Comparison of ENCODE assay signal across 13 cellular contexts in genomic region chr1:150543500-150544143, GRCh38. TPM values are rescaled to one million over a fixed set of nuclear protein-coding genes. Genes with fewer than 3 reads are reported as not detected.
DNase-seq lines count a peak whose midpoint lies in the region; ATAC-seq, FAIRE-seq and TF ChIP-seq lines count a peak whose summit lies in the region.
"Had no signal": no experiment of that assay in that cellular context is flagged by ENCODE, and none has a peak within 500 bp of the region (broad histone marks: within the 10 kb centered on the region; RNA-seq: fewer than 3 reads in every experiment).

No MANE protein-coding gene starts in this region.

- 85% methylated on average over 13 of the region's 13 CpGs for WGBS in K562 (ENCODE audit: insufficient coverage, low coverage, missing lambda C conversion rate)

- H3K4me3 ChIP-seq in AG10803 (ENCODE audit: low read length) (no peak overlapping the region), K562 (no peak overlapping the region), lower lobe of right lung (no peak overlapping the region)
- H3K4me3 ChIP-seq: coronary artery, testis had no signal

- ATAC-seq in K562: no peak
- ATAC-seq in lower lobe of right lung: peak; percentile 38 to 46
- ATAC-seq: Panc1 had no signal

- intact Hi-C loops in K562 (cut with micrococcal nuclease) (loop anchor here (10.0 kb wide), 1 partner anchor 179 kb away; the partner anchor contains the start of gene RPRD2), lower lobe of right lung (cut with DNase I) (no loop called here)
- intact Hi-C loops in activated T-helper 2 cell treated with anti-CD3 and anti-CD28 coated beads, Interferon-gamma antibody, Interleukin-2, Interleukin-4, amounts not matched to agents 10 μg/mL and 5 μg/mL and 100 μg/mL, durations not matched to agents 14 hours and 24 hours and 36 hours (cut with micrococcal nuclease): no loop called here
- intact Hi-C loops in activated naive CD4-positive, alpha-beta T cell treated with anti-CD3 and anti-CD28 coated beads for 36 hours (cut with micrococcal nuclease): no loop called here

- no peak for TF ChIP-seq EP300 in K562 (IDR thresholded peaks at IDR 0.05; ENCODE audit: low read length)

- peak; percentile 65 for DNase-seq in AG10803 (ENCODE audit: low read depth)
- DNase-seq in NCI-H1930 (lab: John Stamatoyannopoulos, UW): peak; percentile 79 to 87
- DNase-seq in K562 (ENCODE audit: extremely low read depth in 1 of 4, low spot score in 3 of 4): peak in 1 of 4 experiments; percentile 22
- DNase-seq in lower lobe of right lung: no peak
- DNase-seq in activated T-helper 2 cell treated with anti-CD3 and anti-CD28 coated beads, Interferon-gamma antibody, Interleukin-2, Interleukin-4, amounts not matched to agents 10 μg/mL and 5 μg/mL and 100 μg/mL, durations not matched to agents 14 hours and 24 hours and 36 hours (ENCODE audit: low spot score): no peak
- no peak for DNase-seq in dermis blood vessel endothelial cell
- DNase-seq in activated naive CD4-positive, alpha-beta T cell treated with anti-CD3 and anti-CD28 coated beads for 36 hours: no peak
- DNase-seq in activated CD4-positive, alpha-beta T cell treated with anti-CD3 and anti-CD28 coated beads for 48 hours: no peak
- DNase-seq: testis had no signal

- H3K4me3 Mint-ChIP-seq in activated T-helper 2 cell treated with anti-CD3 and anti-CD28 coated beads, Interferon-gamma antibody, Interleukin-2, Interleukin-4, amounts not matched to agents 10 μg/mL and 5 μg/mL and 100 μg/mL, durations not matched to agents 14 hours and 24 hours and 36 hours (ENCODE audit: low read depth): no peak overlapping the region
- H3K4me3 Mint-ChIP-seq in activated naive CD4-positive, alpha-beta T cell treated with anti-CD3 and anti-CD28 coated beads for 36 hours: no peak overlapping the region
- H3K4me3 Mint-ChIP-seq: nephron had no signal

- in situ Hi-C loops in K562 (cut with MboI): no loop called here

- H3K36me3 ChIP-seq in K562 (ENCODE audit: control insufficient read depth, insufficient read depth, low read length) (no peaks in the 10 kb centered on the region), lower lobe of right lung (no peaks in the 10 kb centered on the region)

- no peak for FAIRE-seq in K562 (lab: Jason Lieb, UNC)

- BruUV-seq in K562 (replicated peaks; lab: Mats Ljungman, UMichigan): no TSS peak

- H3K27ac ChIP-seq in K562 (ENCODE audit: extremely low read depth, low read depth, low read length) (peak overlapping the region; percentile 87), lower lobe of right lung (no peak overlapping the region)
- H3K27ac ChIP-seq: testis, VCaP had no signal

- TF ChIP-seq CTCF in AG10803 (conservative IDR thresholded peaks at IDR 0.05; ENCODE audit: low read length) (no peak), K562 (IDR thresholded peaks at IDR 0.05 in 2 of 3, conservative IDR thresholded peaks at IDR 0.05 in 1 of 3; ENCODE audit: insufficient read depth in 2 of 3, low read depth in 1 of 3, low read length in 3 of 3) (no peak), lower lobe of right lung (IDR thresholded peaks at IDR 0.05) (no peak)

- no peak overlapping the region for H3K4me2 ChIP-seq in K562 (ENCODE audit: insufficient read depth, low read length)

- CTCF ChIA-PET in K562 (lab: Yijun Ruan, JAX; ENCODE audit: low intra/inter-chr PET ratio): no interaction called here
- CTCF ChIA-PET in activated naive CD4-positive, alpha-beta T cell treated with anti-CD3 and anti-CD28 coated beads for 36 hours (lab: Charles Lee): interaction anchor here (3.4 kb wide), 1 partner anchor 11 kb away, joined by 14 read pairs; no protein-coding TSS in a partner anchor

- peaks cover 19% of the 10 kb centered on the region for H3K79me2 ChIP-seq in K562 (ENCODE audit: control insufficient read depth, insufficient read depth, low read length)

- no peaks in the 10 kb centered on the region for H3K9me1 ChIP-seq in K562 (ENCODE audit: control insufficient read depth, insufficient read depth, low read length)

- no peak overlapping the region for H3K27ac Mint-ChIP-seq in activated T-helper 2 cell treated with anti-CD3 and anti-CD28 coated beads, Interferon-gamma antibody, Interleukin-2, Interleukin-4, amounts not matched to agents 10 μg/mL and 5 μg/mL and 100 μg/mL, durations not matched to agents 14 hours and 24 hours and 36 hours
- H3K27ac Mint-ChIP-seq in activated naive CD4-positive, alpha-beta T cell treated with anti-CD3 and anti-CD28 coated beads for 36 hours: no peak overlapping the region
- H3K27ac Mint-ChIP-seq: nephron had no signal

- no peaks in the 10 kb centered on the region for H3K36me3 Mint-ChIP-seq in activated T-helper 2 cell treated with anti-CD3 and anti-CD28 coated beads, Interferon-gamma antibody, Interleukin-2, Interleukin-4, amounts not matched to agents 10 μg/mL and 5 μg/mL and 100 μg/mL, durations not matched to agents 14 hours and 24 hours and 36 hours (ENCODE audit: low read depth)
- H3K36me3 Mint-ChIP-seq in activated naive CD4-positive, alpha-beta T cell treated with anti-CD3 and anti-CD28 coated beads for 36 hours (ENCODE audit: low read depth): no peaks in the 10 kb centered on the region

- H3K9me3 ChIP-seq in K562 (replicated peaks; ENCODE audit: control insufficient read depth, insufficient read depth, low read depth, low read length) (no peaks in the 10 kb centered on the region), lower lobe of right lung (no peaks in the 10 kb centered on the region)
- H3K9me3 ChIP-seq: testis had no signal

- H3K27me3 ChIP-seq in K562 (ENCODE audit: control insufficient read depth in 2 of 2, insufficient read depth in 2 of 2, low read length in 2 of 2) (no peaks in the 10 kb centered on the region), lower lobe of right lung (ENCODE audit: low read depth) (no peaks in the 10 kb centered on the region)
- H3K27me3 ChIP-seq: testis had no signal

- H4K20me1 ChIP-seq in K562 (replicated peaks; ENCODE audit: control insufficient read depth, insufficient read depth, low read length): no peaks in the 10 kb centered on the region

- TF ChIP-seq POLR2A in K562 (conservative IDR thresholded peaks at IDR 0.05): no peak

- H3K4me1 Mint-ChIP-seq in activated T-helper 2 cell treated with anti-CD3 and anti-CD28 coated beads, Interferon-gamma antibody, Interleukin-2, Interleukin-4, amounts not matched to agents 10 μg/mL and 5 μg/mL and 100 μg/mL, durations not matched to agents 14 hours and 24 hours and 36 hours (ENCODE audit: low read depth): peaks cover 6% of the 10 kb centered on the region
- peaks cover 3% of the 10 kb centered on the region for H3K4me1 Mint-ChIP-seq in activated naive CD4-positive, alpha-beta T cell treated with anti-CD3 and anti-CD28 coated beads for 36 hours (ENCODE audit: low read depth)
- H3K4me1 Mint-ChIP-seq: nephron had no signal

- peaks cover 15% of the 10 kb centered on the region for H3K27me3 Mint-ChIP-seq in activated T-helper 2 cell treated with anti-CD3 and anti-CD28 coated beads, Interferon-gamma antibody, Interleukin-2, Interleukin-4, amounts not matched to agents 10 μg/mL and 5 μg/mL and 100 μg/mL, durations not matched to agents 14 hours and 24 hours and 36 hours (ENCODE audit: low read depth)
- peaks cover 13% of the 10 kb centered on the region for H3K27me3 Mint-ChIP-seq in activated naive CD4-positive, alpha-beta T cell treated with anti-CD3 and anti-CD28 coated beads for 36 hours (ENCODE audit: low read depth)

- POLR2A ChIA-PET in K562 (lab: Yijun Ruan, JAX): interaction anchor here (0.7 to 8.9 kb wide), 4 partner anchors 9 to 27 kb away, joined by 3 to 53 read pairs (median 11); partner anchors contain the start of gene FALEC

- TF ChIP-seq RAD21 in K562 (CRISPR knock-in tag; conservative IDR thresholded peaks at IDR 0.05 in 1 of 2, IDR thresholded peaks at IDR 0.05 in 1 of 2): no peak

- H2AFZ ChIP-seq in K562 (ENCODE audit: low read depth, low read length): peak overlapping the region; percentile 63

- no peaks in the 10 kb centered on the region for H3K9me3 Mint-ChIP-seq in activated T-helper 2 cell treated with anti-CD3 and anti-CD28 coated beads, Interferon-gamma antibody, Interleukin-2, Interleukin-4, amounts not matched to agents 10 μg/mL and 5 μg/mL and 100 μg/mL, durations not matched to agents 14 hours and 24 hours and 36 hours
- no peaks in the 10 kb centered on the region for H3K9me3 Mint-ChIP-seq in activated naive CD4-positive, alpha-beta T cell treated with anti-CD3 and anti-CD28 coated beads for 36 hours
- H3K9me3 Mint-ChIP-seq: nephron had no signal

- H3K9ac ChIP-seq in K562 (ENCODE audit: insufficient read depth in 1 of 2, low read depth in 2 of 2, low read length in 2 of 2): peak overlapping the region; percentile 22 to 82; a peak in 2 of 4 replicates

- H3K4me1 ChIP-seq in K562 (replicated peaks in 1 of 2; ENCODE audit: control insufficient read depth in 2 of 2, insufficient read depth in 2 of 2, low read length in 2 of 2) (peaks cover 30 to 47% of the 10 kb centered on the region in 2 experiments), lower lobe of right lung (peaks cover 4% of the 10 kb centered on the region)
- H3K4me1 ChIP-seq: testis had no signal

RNA-seq across cellular contexts. Expression of gene ADAMTSL4, which starts 5.6 kb away (rescaled TPM):
- total RNA-seq in K562 (2011; cell fraction: chromatin; rRNA removed; ENCODE audit: low replicate concordance): 795 and 1,508 TPM in 2 replicates
- total RNA-seq in K562 (2011; cell fraction: nucleolus; rRNA removed): 712 and 761 TPM in 2 replicates
- total RNA-seq in K562 (2011; cell fraction: nucleoplasm; rRNA removed): 735 and 822 TPM in 2 replicates
- 35.6 and 43.6 TPM in 2 replicates for total RNA-seq in K562 (2014; rRNA removed)
- total RNA-seq in K562 (2014; rRNA removed; fragmentation: Illumina TruSeq; extraction: Trizol): 18.8 and 20.3 TPM in 2 replicates
- 22.8 and 25.5 TPM in 2 replicates for total RNA-seq in K562 (2015; rRNA removed; fragmentation: Illumina TruSeq; extraction: Trizol)
- total RNA-seq in K562 (2021): 163 and 212 TPM in 2 replicates
- 53.8 and 132 TPM in 2 replicates for polyA plus RNA-seq in K562 (2011; rRNA removed)
- polyA plus RNA-seq in K562 (2011; cell fraction: cytosol; rRNA removed): 68.7 and 73.2 TPM in 2 replicates
- polyA plus RNA-seq in K562 (2011; cell fraction: nucleus; rRNA removed): 800 and 1,003 TPM in 2 replicates
- polyA plus RNA-seq in K562 (2012): 127 and 192 TPM in 2 replicates
- polyA plus RNA-seq in K562 (2014; fragmentation: Illumina TruSeq; extraction: Trizol): 116 and 156 TPM in 2 replicates
- 10 to 100 TPM; 12.7 to 14.8 TPM for polyA plus RNA-seq in K562 (2014; fragmentation: Nextera tagmentation; extraction: Ambion mirVana)
- 104 and 137 TPM in 2 replicates for polyA plus RNA-seq in K562 (2014; rRNA removed)
- 23.6 and 31.1 TPM in 2 replicates for polyA minus RNA-seq in K562 (2011; rRNA and poly(A)+ RNA removed)
- 45.7 and 70.1 TPM in 2 replicates for polyA minus RNA-seq in K562 (2011; cell fraction: cytosol; rRNA and poly(A)+ RNA removed)
- 99.2 and 125 TPM in 2 replicates for polyA minus RNA-seq in K562 (2011; cell fraction: nucleus; rRNA and poly(A)+ RNA removed)
- 164 TPM for total RNA-seq in lower lobe of right lung
- total RNA-seq in activated T-helper 2 cell treated with anti-CD3 and anti-CD28 coated beads, Interferon-gamma antibody, Interleukin-2, Interleukin-4, amounts not matched to agents 10 μg/mL and 5 μg/mL and 100 μg/mL, durations not matched to agents 14 hours and 24 hours and 36 hours: 2.7 and 2.9 TPM in 2 replicates
- total RNA-seq in dermis blood vessel endothelial cell: 0.17 and 0.60 TPM in 2 replicates
- total RNA-seq in activated naive CD4-positive, alpha-beta T cell treated with anti-CD3 and anti-CD28 coated beads for 36 hours: 1 to 10 TPM; 1.3 to 2.0 TPM

RNA-seq across cellular contexts. Expression of gene FALEC, which starts 28.1 kb away (rescaled TPM):
- 0.95 and 3.3 TPM in 2 replicates for total RNA-seq in K562 (2011; cell fraction: chromatin; rRNA removed; ENCODE audit: low replicate concordance)
- total RNA-seq in K562 (2011; cell fraction: nucleolus; rRNA removed): 0.92 and 1.0 TPM in 2 replicates
- 1.8 and 2.4 TPM in 2 replicates for total RNA-seq in K562 (2011; cell fraction: nucleoplasm; rRNA removed)
- total RNA-seq in K562 (2014; rRNA removed) (0.33 and 1.8 TPM in 2 replicates), K562 (2014; rRNA removed; fragmentation: Illumina TruSeq; extraction: Trizol) (0.38 TPM in 1 of 2 replicates, not detected in the other), K562 (2015; rRNA removed; fragmentation: Illumina TruSeq; extraction: Trizol) (0.45 TPM in 1 of 2 replicates, not detected in the other), K562 (2021) (0.51 TPM in 1 of 2 replicates, not detected in the other), lower lobe of right lung (not detected), dermis blood vessel endothelial cell (not detected in 2 replicates)
- polyA plus RNA-seq in K562 (2011; rRNA removed) (0.15 and 0.53 TPM in 2 replicates), K562 (2014; fragmentation: Illumina TruSeq; extraction: Trizol) (not detected in 2 replicates), K562 (2014; fragmentation: Nextera tagmentation; extraction: Ambion mirVana) (not detected), K562 (2014; rRNA removed) (0.56 and 0.73 TPM in 2 replicates)
- polyA plus RNA-seq in K562 (2011; cell fraction: cytosol; rRNA removed): 0.18 and 0.19 TPM in 2 replicates
- polyA plus RNA-seq in K562 (2011; cell fraction: nucleus; rRNA removed): 0.58 and 0.67 TPM in 2 replicates
- polyA plus RNA-seq in K562 (2012): 0.21 and 0.43 TPM in 2 replicates
- 0.63 and 0.72 TPM in 2 replicates for polyA minus RNA-seq in K562 (2011; rRNA and poly(A)+ RNA removed)
- not detected in 2 replicates for polyA minus RNA-seq in K562 (2011; cell fraction: cytosol; rRNA and poly(A)+ RNA removed)
- 1.1 TPM in 1 of 2 replicates, not detected in the other for polyA minus RNA-seq in K562 (2011; cell fraction: nucleus; rRNA and poly(A)+ RNA removed)
- 0.37 and 1.9 TPM in 2 replicates for total RNA-seq in activated T-helper 2 cell treated with anti-CD3 and anti-CD28 coated beads, Interferon-gamma antibody, Interleukin-2, Interleukin-4, amounts not matched to agents 10 μg/mL and 5 μg/mL and 100 μg/mL, durations not matched to agents 14 hours and 24 hours and 36 hours
- not detected for total RNA-seq in activated naive CD4-positive, alpha-beta T cell treated with anti-CD3 and anti-CD28 coated beads for 36 hours

RNA-seq across cellular contexts. Expression of gene ECM1, which starts 35.7 kb away (rescaled TPM):
- total RNA-seq in K562 (2011; cell fraction: chromatin; rRNA removed; ENCODE audit: low replicate concordance): 68.4 and 156 TPM in 2 replicates
- total RNA-seq in K562 (2011; cell fraction: nucleolus; rRNA removed): 117 and 147 TPM in 2 replicates
- 110 and 118 TPM in 2 replicates for total RNA-seq in K562 (2011; cell fraction: nucleoplasm; rRNA removed)
- total RNA-seq in K562 (2014; rRNA removed): 24.4 and 33.0 TPM in 2 replicates
- total RNA-seq in K562 (2014; rRNA removed; fragmentation: Illumina TruSeq; extraction: Trizol): 10.7 and 11.3 TPM in 2 replicates
- total RNA-seq in K562 (2015; rRNA removed; fragmentation: Illumina TruSeq; extraction: Trizol): 12.8 and 13.6 TPM in 2 replicates
- 30.1 and 39.3 TPM in 2 replicates for total RNA-seq in K562 (2021)
- polyA plus RNA-seq in K562 (2011; rRNA removed): 9.4 and 20.8 TPM in 2 replicates
- 13.6 and 30.6 TPM in 2 replicates for polyA plus RNA-seq in K562 (2011; cell fraction: cytosol; rRNA removed)
- polyA plus RNA-seq in K562 (2011; cell fraction: nucleus; rRNA removed): 57.5 and 132 TPM in 2 replicates
- polyA plus RNA-seq in K562 (2012): 50.1 and 67.4 TPM in 2 replicates
- polyA plus RNA-seq in K562 (2014; fragmentation: Illumina TruSeq; extraction: Trizol): 52.2 and 59.5 TPM in 2 replicates
- polyA plus RNA-seq in K562 (2014; fragmentation: Nextera tagmentation; extraction: Ambion mirVana): 1 to 10 TPM; 6.6 to 7.0 TPM
- polyA plus RNA-seq in K562 (2014; rRNA removed): 16.3 and 23.9 TPM in 2 replicates
- polyA minus RNA-seq in K562 (2011; rRNA and poly(A)+ RNA removed): 8.1 and 9.4 TPM in 2 replicates
- 14.9 and 22.9 TPM in 2 replicates for polyA minus RNA-seq in K562 (2011; cell fraction: cytosol; rRNA and poly(A)+ RNA removed)
- polyA minus RNA-seq in K562 (2011; cell fraction: nucleus; rRNA and poly(A)+ RNA removed): 8.2 and 14.0 TPM in 2 replicates
- total RNA-seq in lower lobe of right lung: 16.9 TPM
- 1.6 and 1.8 TPM in 2 replicates for total RNA-seq in activated T-helper 2 cell treated with anti-CD3 and anti-CD28 coated beads, Interferon-gamma antibody, Interleukin-2, Interleukin-4, amounts not matched to agents 10 μg/mL and 5 μg/mL and 100 μg/mL, durations not matched to agents 14 hours and 24 hours and 36 hours
- 0.19 and 0.34 TPM in 2 replicates for total RNA-seq in dermis blood vessel endothelial cell
- under 1 TPM; 0.69 to 0.88 TPM for total RNA-seq in activated naive CD4-positive, alpha-beta T cell treated with anti-CD3 and anti-CD28 coated beads for 36 hours

RNA-seq across cellular contexts. Expression of gene MCL1, which starts 35.8 kb away (rescaled TPM):
- 200 and 281 TPM in 2 replicates for total RNA-seq in K562 (2011; cell fraction: chromatin; rRNA removed; ENCODE audit: low replicate concordance)
- total RNA-seq in K562 (2011; cell fraction: nucleolus; rRNA removed): 147 and 148 TPM in 2 replicates
- total RNA-seq in K562 (2011; cell fraction: nucleoplasm; rRNA removed): 206 and 295 TPM in 2 replicates
- total RNA-seq in K562 (2014; rRNA removed) (129 and 138 TPM in 2 replicates), K562 (2014; rRNA removed; fragmentation: Illumina TruSeq; extraction: Trizol) (153 and 184 TPM in 2 replicates), K562 (2015; rRNA removed; fragmentation: Illumina TruSeq; extraction: Trizol) (109 and 120 TPM in 2 replicates), K562 (2021) (200 and 224 TPM in 2 replicates), lower lobe of right lung (387 TPM), dermis blood vessel endothelial cell (223 and 316 TPM in 2 replicates)
- polyA plus RNA-seq in K562 (2011; rRNA removed) (144 and 222 TPM in 2 replicates), K562 (2014; fragmentation: Illumina TruSeq; extraction: Trizol) (147 and 158 TPM in 2 replicates), K562 (2014; fragmentation: Nextera tagmentation; extraction: Ambion mirVana) (10 to 100 TPM; 27.1 to 31.0 TPM), K562 (2014; rRNA removed) (131 and 143 TPM in 2 replicates)
- polyA plus RNA-seq in K562 (2011; cell fraction: cytosol; rRNA removed): 86.7 and 94.2 TPM in 2 replicates
- 179 and 244 TPM in 2 replicates for polyA plus RNA-seq in K562 (2011; cell fraction: nucleus; rRNA removed)
- polyA plus RNA-seq in K562 (2012): 139 and 140 TPM in 2 replicates
- polyA minus RNA-seq in K562 (2011; rRNA and poly(A)+ RNA removed): 221 and 238 TPM in 2 replicates
- polyA minus RNA-seq in K562 (2011; cell fraction: cytosol; rRNA and poly(A)+ RNA removed): 104 and 109 TPM in 2 replicates
- polyA minus RNA-seq in K562 (2011; cell fraction: nucleus; rRNA and poly(A)+ RNA removed): 141 and 172 TPM in 2 replicates
- 217 and 221 TPM in 2 replicates for total RNA-seq in activated T-helper 2 cell treated with anti-CD3 and anti-CD28 coated beads, Interferon-gamma antibody, Interleukin-2, Interleukin-4, amounts not matched to agents 10 μg/mL and 5 μg/mL and 100 μg/mL, durations not matched to agents 14 hours and 24 hours and 36 hours
- 100 to 1,000 TPM; 228 to 235 TPM for total RNA-seq in activated naive CD4-positive, alpha-beta T cell treated with anti-CD3 and anti-CD28 coated beads for 36 hours

RNA-seq across cellular contexts. Expression of gene TARS2, which starts 56.4 kb away (rescaled TPM):
- 83.9 and 98.9 TPM in 2 replicates for total RNA-seq in K562 (2011; cell fraction: chromatin; rRNA removed; ENCODE audit: low replicate concordance)
- total RNA-seq in K562 (2011; cell fraction: nucleolus; rRNA removed): 62.9 and 65.5 TPM in 2 replicates
- total RNA-seq in K562 (2011; cell fraction: nucleoplasm; rRNA removed): 81.2 and 104 TPM in 2 replicates
- total RNA-seq in K562 (2014; rRNA removed): 40.1 and 41.6 TPM in 2 replicates
- total RNA-seq in K562 (2014; rRNA removed; fragmentation: Illumina TruSeq; extraction: Trizol): 27.5 and 30.3 TPM in 2 replicates
- total RNA-seq in K562 (2015; rRNA removed; fragmentation: Illumina TruSeq; extraction: Trizol): 28.2 TPM in 2 replicates
- total RNA-seq in K562 (2021): 37.1 and 39.4 TPM in 2 replicates
- 46.7 and 54.5 TPM in 2 replicates for polyA plus RNA-seq in K562 (2011; rRNA removed)
- 89.9 and 98.0 TPM in 2 replicates for polyA plus RNA-seq in K562 (2011; cell fraction: cytosol; rRNA removed)
- polyA plus RNA-seq in K562 (2011; cell fraction: nucleus; rRNA removed): 61.7 and 64.6 TPM in 2 replicates
- polyA plus RNA-seq in K562 (2012): 29.7 and 42.9 TPM in 2 replicates
- 62.5 and 64.2 TPM in 2 replicates for polyA plus RNA-seq in K562 (2014; fragmentation: Illumina TruSeq; extraction: Trizol)
- polyA plus RNA-seq in K562 (2014; fragmentation: Nextera tagmentation; extraction: Ambion mirVana): 10 to 100 TPM; 17.0 to 30.1 TPM
- 45.5 and 46.3 TPM in 2 replicates for polyA plus RNA-seq in K562 (2014; rRNA removed)
- 40.2 and 45.0 TPM in 2 replicates for polyA minus RNA-seq in K562 (2011; rRNA and poly(A)+ RNA removed)
- polyA minus RNA-seq in K562 (2011; cell fraction: cytosol; rRNA and poly(A)+ RNA removed): 25.4 and 31.6 TPM in 2 replicates
- 31.9 and 57.9 TPM in 2 replicates for polyA minus RNA-seq in K562 (2011; cell fraction: nucleus; rRNA and poly(A)+ RNA removed)
- total RNA-seq in lower lobe of right lung: 23.7 TPM
- 66.2 and 69.8 TPM in 2 replicates for total RNA-seq in activated T-helper 2 cell treated with anti-CD3 and anti-CD28 coated beads, Interferon-gamma antibody, Interleukin-2, Interleukin-4, amounts not matched to agents 10 μg/mL and 5 μg/mL and 100 μg/mL, durations not matched to agents 14 hours and 24 hours and 36 hours
- 10.4 and 16.0 TPM in 2 replicates for total RNA-seq in dermis blood vessel endothelial cell
- total RNA-seq in activated naive CD4-positive, alpha-beta T cell treated with anti-CD3 and anti-CD28 coated beads for 36 hours: 10 to 100 TPM; 43.7 to 46.0 TPM

Comparison
In these comparisons a context has a peak if more than half of its experiments do, and no peak if none do; other contexts are left out.
1. DNase-seq: peak in AG10803 (single experiment) and NCI-H1930 (2 of 2); none in lower lobe of right lung (single experiment), activated T-helper 2 cell treated with anti-CD3 and anti-CD28 coated beads, Interferon-gamma antibody, Interleukin-2, Interleukin-4, amounts not matched to agents 10 μg/mL and 5 μg/mL and 100 μg/mL, durations not matched to agents 14 hours and 24 hours and 36 hours (single experiment), dermis blood vessel endothelial cell (single experiment), activated naive CD4-positive, alpha-beta T cell treated with anti-CD3 and anti-CD28 coated beads for 36 hours (single experiment) and activated CD4-positive, alpha-beta T cell treated with anti-CD3 and anti-CD28 coated beads for 48 hours (single experiment).